ENCODE assay signal across 14 cellular contexts in the genomic region with DNA sequence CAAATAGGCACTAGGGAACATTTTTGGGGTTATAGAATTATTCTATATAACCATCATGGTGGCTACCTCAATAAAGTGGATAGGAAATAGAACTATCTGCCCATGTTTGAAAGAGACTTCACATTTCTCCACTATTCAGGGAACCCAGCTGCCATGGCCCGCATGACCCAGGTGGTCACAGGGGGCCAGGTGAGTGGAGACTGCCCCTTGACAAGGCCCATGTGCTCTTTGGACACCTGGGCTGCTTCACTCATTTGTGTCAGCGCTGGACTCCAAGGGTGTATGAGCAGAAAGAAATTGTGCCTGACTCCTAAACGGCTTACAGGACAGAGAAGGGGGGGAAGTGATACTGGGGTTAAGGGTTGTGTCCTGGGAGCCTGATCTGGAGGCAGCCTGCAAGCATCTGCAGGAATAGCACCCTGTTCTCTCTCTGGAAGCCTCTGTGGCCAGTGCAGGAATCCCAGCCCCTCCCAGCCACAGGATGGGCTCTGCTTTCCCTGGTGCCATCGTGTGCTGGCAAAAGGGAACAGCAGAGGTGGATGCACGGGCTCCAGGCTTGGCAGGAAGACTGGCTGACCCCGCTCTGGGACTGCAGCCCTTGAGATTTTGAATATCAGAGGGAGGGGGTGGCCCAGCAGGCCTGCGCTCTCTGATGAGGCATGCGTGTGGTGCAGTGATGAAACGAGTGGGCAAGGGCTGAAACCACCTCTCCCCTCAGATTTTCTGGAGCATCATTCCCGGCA. TPM values are rescaled to one million over a fixed set of nuclear protein-coding genes. Genes with fewer than 3 reads are reported as not detected.
DNase-seq lines count a peak whose midpoint lies in the region; ATAC-seq and TF ChIP-seq lines count a peak whose summit lies in the region.
"Had no signal": no experiment of that assay in that cellular context is flagged by ENCODE, and none has a peak within 500 bp of the region (broad histone marks: within the 10 kb centered on the region; RNA-seq: fewer than 3 reads in every experiment).

No MANE protein-coding gene starts in this region.

- intact Hi-C loops in Right ventricle myocardium inferior (cut with DNase I) (no loop called here), cardiac septum (cut with DNase I) (loop anchor here (2.0 kb wide), 1 partner anchor 45 kb away; no protein-coding TSS in a partner anchor)

- 0 out of 2 replicates have a peak, but pooled peaks have one; percentile 22 for TF ChIP-seq CTCF in WERI-Rb-1 (IDR thresholded peaks at IDR 0.05; ENCODE audit: low read depth, low read length)
- TF ChIP-seq CTCF in kidney epithelial cell (IDR thresholded peaks at IDR 0.05; ENCODE audit: insufficient read depth, low read length, poor library complexity, severe bottlenecking) = peak; percentile 29

- DNase-seq in Right ventricle myocardium inferior (ENCODE audit: missing footprints) = no peak
- DNase-seq in cardiac septum (ENCODE audit: low spot score) = no peak
- DNase-seq in WERI-Rb-1 = no peak
- no peak for DNase-seq in kidney epithelial cell (ENCODE audit: low read depth)
- no peak for DNase-seq in NCI-H226
- no peak for DNase-seq in HuH-7.5 (ENCODE audit: low spot score)
- DNase-seq in NCI-H2171 treated with DMSO at 0.1 percent for 48 hours (lab: John Stamatoyannopoulos, UW) = no peak
- DNase-seq: activated CD8-positive, alpha-beta memory T cell treated with anti-CD3 and anti-CD28 coated beads, Interleukin-2, amount 10 ng/mL, durations not matched to agents 7 days and 5 days; activated naive CD8-positive, alpha-beta T cell treated with anti-CD3 and anti-CD28 coated beads, Interleukin-2, amount 50 U/mL, for 24 hours; NCI-H1092 treated with DMSO at 0.1 percent for 48 hours; T-helper 2 cell had no signal

- ATAC-seq in Right ventricle myocardium inferior (peak; percentile 62), HG02623 (IDR thresholded peaks at IDR 0.05; ENCODE audit: unreplicated experiment) (no peak)
- ATAC-seq: activated CD8-positive, alpha-beta memory T cell treated with anti-CD3 and anti-CD28 coated beads, Interleukin-2, amount 10 ng/mL, durations not matched to agents 7 days and 5 days; activated naive CD8-positive, alpha-beta T cell treated with anti-CD3 and anti-CD28 coated beads, Interleukin-2, amount 50 U/mL, for 24 hours had no signal

- H3K27ac ChIP-seq in WERI-Rb-1 = no peak overlapping the region

- H3K4me3 ChIP-seq in WERI-Rb-1 (ENCODE audit: low read depth, low read length) (no peak overlapping the region), kidney epithelial cell (ENCODE audit: low read depth, low read length) (no peak overlapping the region)

- H3K36me3 ChIP-seq in WERI-Rb-1 (no peaks in the 10 kb centered on the region), kidney epithelial cell (ENCODE audit: control insufficient read depth, insufficient read depth, low read length) (no peaks in the 10 kb centered on the region)

- no peaks in the 10 kb centered on the region for H3K9me3 ChIP-seq in WERI-Rb-1 (ENCODE audit: severe bottlenecking)

- H3K27me3 ChIP-seq in WERI-Rb-1 (ENCODE audit: insufficient read depth, low read depth, severe bottlenecking) = no peaks in the 10 kb centered on the region
- peaks cover 3% of the 10 kb centered on the region for H3K27me3 ChIP-seq in kidney epithelial cell (ENCODE audit: control insufficient read depth, insufficient read depth, low read length)

RNA-seq across cellular contexts. Expression of a gene that starts 9.1 kb away (rescaled TPM):
- total RNA-seq in Right ventricle myocardium inferior (not detected), cardiac septum (not detected), kidney epithelial cell (not detected in 2 replicates)
- total RNA-seq: activated CD8-positive, alpha-beta memory T cell treated with anti-CD3 and anti-CD28 coated beads, Interleukin-2, amount 10 ng/mL, durations not matched to agents 7 days and 5 days; glomerular endothelial cell; temporal lobe had no signal

RNA-seq across cellular contexts. Expression of a gene that starts 43.9 kb away (rescaled TPM):
- 0.60 TPM for total RNA-seq in Right ventricle myocardium inferior
- total RNA-seq in cardiac septum = 0.16 TPM
- total RNA-seq in kidney epithelial cell = 1.1 TPM in 1 of 2 replicates, not detected in the other
- total RNA-seq: activated CD8-positive, alpha-beta memory T cell treated with anti-CD3 and anti-CD28 coated beads, Interleukin-2, amount 10 ng/mL, durations not matched to agents 7 days and 5 days; glomerular endothelial cell; temporal lobe had no signal

RNA-seq across cellular contexts. Expression of a gene that starts 50.3 kb away (rescaled TPM):
- not detected for total RNA-seq in Right ventricle myocardium inferior
- not detected for total RNA-seq in cardiac septum
- total RNA-seq in kidney epithelial cell = not detected in 2 replicates
- total RNA-seq: activated CD8-positive, alpha-beta memory T cell treated with anti-CD3 and anti-CD28 coated beads, Interleukin-2, amount 10 ng/mL, durations not matched to agents 7 days and 5 days; glomerular endothelial cell; temporal lobe had no signal
